ENCODE assay signal across 8 cellular contexts in genomic region chr7:99893280-99893679, GRCh38. TPM values are rescaled to one million over a fixed set of nuclear protein-coding genes. Genes with fewer than 3 reads are reported as not detected.
"Had no signal": no experiment of that assay in that cellular context is flagged by ENCODE, and none has a peak within 500 bp of the region (broad histone marks: within the 10 kb centered on the region; RNA-seq: fewer than 3 reads in every experiment).

No MANE protein-coding gene starts in this region.

- DNase-seq: GDM1, GF-D8 had no signal

- FAIRE-seq: G401.6, GM12891, GM12892, GM18507, GM19239 had no signal

RNA-seq across cellular contexts. Expression of gene OR2AE1, which starts 16.4 kb away (rescaled TPM):
- total RNA-seq: G401 had no signal

RNA-seq across cellular contexts. Expression of gene GJC3, which starts 36.1 kb away (rescaled TPM):
- total RNA-seq: G401 had no signal
